In the genomic region with DNA sequence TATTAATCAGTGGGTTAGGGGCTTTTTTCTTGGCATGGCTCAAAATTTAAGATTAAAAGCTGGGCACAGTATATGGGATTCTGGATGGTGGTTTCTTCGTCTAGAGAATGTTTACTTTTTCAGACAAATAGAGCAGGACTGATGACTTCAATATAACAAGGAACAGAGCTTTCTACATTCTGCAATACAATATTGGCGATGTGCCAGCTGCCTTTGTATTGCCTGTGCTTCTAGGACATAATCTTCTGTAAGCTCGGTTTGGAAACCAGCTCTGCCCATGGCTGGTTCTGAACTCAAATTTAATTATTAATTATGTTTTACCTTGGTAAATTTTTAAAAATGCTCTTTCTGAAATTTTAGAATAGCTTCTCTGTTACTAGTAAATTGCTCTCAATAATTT, we compare ENCODE assay signal across 15 cellular contexts.
DNase-seq lines count a peak whose midpoint lies in the region; TF ChIP-seq lines count a peak whose summit lies in the region.
"Had no signal": no experiment of that assay in that cellular context is flagged by ENCODE, and none has a peak within 500 bp of the region (broad histone marks: within the 10 kb centered on the region; RNA-seq: fewer than 3 reads in every experiment).

No MANE protein-coding gene starts in this region.

- H3K27me3 Mint-ChIP-seq in endothelial cell (ENCODE audit: unreplicated experiment): no peaks in the 10 kb centered on the region
- H3K27me3 Mint-ChIP-seq: activated T-cell treated with anti-CD3 and anti-CD28 coated beads, Interleukin-2, amount 50 U/mL, for 24 hours had no signal

- no peaks in the 10 kb centered on the region for H3K4me1 Mint-ChIP-seq in endothelial cell (ENCODE audit: unreplicated experiment)

- H3K4me3 ChIP-seq in LNCaP clone FGC (ENCODE audit: low read depth, low read length): no peak overlapping the region

- H3K27ac Mint-ChIP-seq in endothelial cell (ENCODE audit: unreplicated experiment): no peak overlapping the region
- H3K27ac Mint-ChIP-seq: activated T-cell treated with anti-CD3 and anti-CD28 coated beads, Interleukin-2, amount 50 U/mL, for 24 hours had no signal

- DNase-seq in DMS53 (lab: John Stamatoyannopoulos, UW) (peak; percentile 69), LNCaP clone FGC (ENCODE audit: low read depth) (peak; percentile 26), SHP77 treated with DMSO at 0.1 percent for 48 hours (lab: John Stamatoyannopoulos, UW) (peak; percentile 44), kidney tubule cell (ENCODE audit: low spot score) (peak; percentile 1), endothelial cell (ENCODE audit: low spot score) (no peak), NAMALWA (ENCODE audit: low spot score) (no peak)
- no peak for DNase-seq in activated naive CD4-positive, alpha-beta T cell (lab: John Stamatoyannopoulos, UW)
- no peak for DNase-seq in activated CD8-positive, alpha-beta memory T cell treated with anti-CD3 and anti-CD28 coated beads, Interleukin-2, amount 50 U/mL, for 48 hours
- DNase-seq: activated CD4-positive, alpha-beta T cell treated with anti-CD3 and anti-CD28 coated beads, Interleukin-2, amount 50 U/mL, for 1 hour; activated T-cell treated with anti-CD3 and anti-CD28 coated beads, Interleukin-2, amount 50 U/mL, for 24 hours; DMS79; mammary epithelial cell; right cardiac atrium; SK-N-SH; stimulated activated CD4-positive, alpha-beta T cell treated with anti-CD3 and anti-CD28 coated beads, Interleukin-2, amount 100 ng/mL, for 24 hours had no signal

- H3K4me3 Mint-ChIP-seq in endothelial cell (ENCODE audit: unreplicated experiment): no peak overlapping the region
- H3K4me3 Mint-ChIP-seq: activated T-cell treated with anti-CD3 and anti-CD28 coated beads, Interleukin-2, amount 50 U/mL, for 24 hours had no signal

- no peaks in the 10 kb centered on the region for H3K36me3 Mint-ChIP-seq in endothelial cell (ENCODE audit: low read depth, unreplicated experiment)

- no peaks in the 10 kb centered on the region for H3K9me3 Mint-ChIP-seq in endothelial cell (ENCODE audit: unreplicated experiment)

- TF ChIP-seq CTCF in LNCaP clone FGC (IDR thresholded peaks at IDR 0.05; ENCODE audit: control insufficient read depth, extremely low read depth, insufficient read depth): no peak
- no peak for TF ChIP-seq CTCF in endothelial cell (IDR thresholded peaks at IDR 0.05; ENCODE audit: unreplicated experiment)

Comparison
In these comparisons a context has a peak if more than half of its experiments do, and no peak if none do; other contexts are left out.
1. DNase-seq: peak in DMS53 (single experiment), LNCaP clone FGC (single experiment), SHP77 treated with DMSO at 0.1 percent for 48 hours (single experiment) and kidney tubule cell (single experiment); none in activated naive CD4-positive, alpha-beta T cell (0 of 4), endothelial cell (single experiment), activated CD8-positive, alpha-beta memory T cell treated with anti-CD3 and anti-CD28 coated beads, Interleukin-2, amount 50 U/mL, for 48 hours (single experiment) and NAMALWA (single experiment).